ENCODE assay signal across 23 cellular contexts in the genomic region with DNA sequence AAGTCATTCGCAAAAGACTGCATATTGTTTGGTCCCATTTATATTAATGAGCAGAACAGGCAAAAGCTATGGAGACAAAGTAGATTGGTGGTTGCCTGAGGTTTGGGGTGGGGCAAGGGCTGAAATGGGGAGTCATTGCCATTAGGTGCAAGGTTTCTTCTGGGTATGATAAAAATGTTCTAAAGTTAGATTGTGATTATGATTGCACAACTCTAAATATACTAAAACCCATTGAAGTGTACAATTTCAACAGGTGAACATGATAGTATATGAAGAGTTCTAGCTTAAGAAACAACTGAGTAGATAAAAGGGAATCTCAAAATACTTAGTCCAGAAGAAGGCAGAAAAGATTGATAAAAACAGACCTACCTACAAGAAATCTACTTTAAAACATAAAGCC. TPM values are rescaled to one million over a fixed set of nuclear protein-coding genes. Genes with fewer than 3 reads are reported as not detected.
DNase-seq lines count a peak whose midpoint lies in the region; ATAC-seq, FAIRE-seq and TF ChIP-seq lines count a peak whose summit lies in the region.
"Had no signal": no experiment of that assay in that cellular context is flagged by ENCODE, and none has a peak within 500 bp of the region (broad histone marks: within the 10 kb centered on the region; RNA-seq: fewer than 3 reads in every experiment).

No MANE protein-coding gene starts in this region.

- DNase-seq in HepG2 (ENCODE audit: low spot score) = no peak
- DNase-seq in right lobe of liver = no peak
- peak; percentile 33 for DNase-seq in NCI-H226
- DNase-seq in myocyte (ENCODE audit: low read depth) = peak; percentile 39
- no peak for DNase-seq in putamen (ENCODE audit: low spot score)
- DNase-seq in ovary = no peak
- DNase-seq: Calu3; CD4-positive, CD25-positive, alpha-beta regulatory T cell; COR-L47; DMS53; DMS79 treated with DMSO at 0.1 percent for 48 hours; GM23248; H7; HCEC 1CT had no signal

- POLR2A ChIA-PET in HepG2 (lab: Yijun Ruan, JAX) = no interaction called here

- H3K27ac ChIP-seq in HepG2 (ENCODE audit: extremely low read length, insufficient read depth, low read length) (no peak overlapping the region), right lobe of liver (no peak overlapping the region), ovary (no peak overlapping the region)
- H3K27ac ChIP-seq: 22Rv1, BLaER1, C4-2B, GM23248 had no signal

- CTCF ChIA-PET in HepG2 (lab: Yijun Ruan, JAX; ENCODE audit: low intra/inter-chr PET ratio, low total read pairs) = no interaction called here

- TF ChIP-seq EP300 in HepG2 (IDR thresholded peaks at IDR 0.05; ENCODE audit: low read depth in 2 of 2, low read length in 2 of 2) (no peak), HepG2 (CRISPR knock-in tag; IDR thresholded peaks at IDR 0.05; ENCODE audit: borderline replicate concordance) (no peak), ovary (IDR thresholded peaks at IDR 0.05) (no peak)

- TF ChIP-seq POLR2A in HepG2 (IDR thresholded peaks at IDR 0.05; ENCODE audit: insufficient read depth in 1 of 2, low read depth in 2 of 2, low read length in 2 of 2) (no peak), right lobe of liver (IDR thresholded peaks at IDR 0.05) (no peak), ovary (IDR thresholded peaks at IDR 0.05) (no peak)

- H3K4me3 ChIP-seq in HepG2 (replicated peaks in 1 of 3; ENCODE audit: insufficient read depth in 1 of 3, low read depth in 2 of 3, low read length in 3 of 3) (no peak overlapping the region), right lobe of liver (no peak overlapping the region), ovary (no peak overlapping the region)
- H3K4me3 ChIP-seq: BLaER1, GM23248 had no signal

- peaks cover 22% of the 10 kb centered on the region for H3K4me1 ChIP-seq in HepG2 (ENCODE audit: insufficient read depth, low read length)
- peaks cover 0 to 15% (median 0%) of the 10 kb centered on the region in 4 donors for H3K4me1 ChIP-seq in right lobe of liver
- H3K4me1 ChIP-seq in ovary (ENCODE audit: insufficient read depth) = no peaks in the 10 kb centered on the region
- H3K4me1 ChIP-seq: BLaER1 had no signal

- TF ChIP-seq RAD21 in HepG2 (CRISPR knock-in tag; IDR thresholded peaks at IDR 0.05) = no peak

- in situ Hi-C loops in HepG2 (cut with HindIII; ENCODE audit: extremely low pct_ligation_motif_present, low pct_unique_long_range_greater_than_20kb) = no loop called here

- H3K9me3 ChIP-seq in HepG2 (ENCODE audit: low read length) (no peaks in the 10 kb centered on the region), right lobe of liver (no peaks in the 10 kb centered on the region), ovary (no peaks in the 10 kb centered on the region)

- peaks cover 4% of the 10 kb centered on the region; the same call in 1 of the 2 replicates for H4K20me1 ChIP-seq in HepG2 (ENCODE audit: insufficient read depth, low read length)

- no peak overlapping the region for H3K4me2 ChIP-seq in HepG2 (ENCODE audit: low read depth, low read length)
- H3K4me2 ChIP-seq: BLaER1 had no signal

- peaks cover 14% of the 10 kb centered on the region for H3K79me2 ChIP-seq in HepG2 (ENCODE audit: insufficient read depth, low read length)

- no TSS peak for BruUV-seq in HepG2 (replicated peaks; lab: Mats Ljungman, UMichigan)

- H3K9ac ChIP-seq in HepG2 (ENCODE audit: insufficient read depth, low read depth, low read length) = no peak overlapping the region
- H3K9ac ChIP-seq: BLaER1, GM23248 had no signal

- FAIRE-seq in HepG2 (lab: Jason Lieb, UNC) = no peak
- FAIRE-seq: A204.1, G401.6, GM12892, H1 had no signal

- TF ChIP-seq CTCF in HepG2 (CRISPR knock-in tag; IDR thresholded peaks at IDR 0.05) (no peak), right lobe of liver (IDR thresholded peaks at IDR 0.05) (no peak), ovary (IDR thresholded peaks at IDR 0.05) (no peak)

- intact Hi-C loops in HepG2 (cut with micrococcal nuclease; ENCODE audit: unreplicated experiment) (no loop called here), right lobe of liver (cut with DNase I) (no loop called here), ovary (cut with DNase I) (no loop called here)

- ATAC-seq in HepG2 (no peak), right lobe of liver (no peak), SK-N-SH treated with all-trans-retinoic acid at 6 μM for 48 hours (no peak), GM19328 (IDR thresholded peaks at IDR 0.05; ENCODE audit: unreplicated experiment) (no peak)

- H3K36me3 ChIP-seq in HepG2 (replicated peaks in 1 of 2; ENCODE audit: control insufficient read depth in 1 of 2, insufficient read depth in 2 of 2, low read length in 2 of 2) (peaks cover 5 to 16% of the 10 kb centered on the region in 2 experiments; a peak in 3 of 5 replicates), right lobe of liver (peaks cover 0 to 2% (median 0%) of the 10 kb centered on the region in 4 donors), ovary (no peaks in the 10 kb centered on the region)

- H3K27me3 ChIP-seq in HepG2 (ENCODE audit: control insufficient read depth in 1 of 2, insufficient read depth in 2 of 2, low read length in 2 of 2) (no peaks in the 10 kb centered on the region), right lobe of liver (no peaks in the 10 kb centered on the region), ovary (no peaks in the 10 kb centered on the region)

- H2AFZ ChIP-seq in HepG2 (ENCODE audit: low read length) = no peak overlapping the region
- H2AFZ ChIP-seq: GM23248 had no signal

- WGBS in HepG2 (ENCODE audit: low lambda C conversion rate) = 98% methylated on average over 1 of the region's 1 CpG
- WGBS in right lobe of liver (ENCODE audit: insufficient coverage, low coverage, low lambda C conversion rate, missing lambda C conversion rate) = 94% methylated on average over 1 of the region's 1 CpG
- WGBS in ovary, 3 donors = 94 to 100% (median 100%) methylated on average over 1 of the region's 1 CpG

TF ChIP-seq in HepG2, 621 proteins besides CTCF, POLR2A, EP300 and RAD21:
- TF ChIP-seq PCBP2 (optimal IDR thresholded peaks at IDR 0.05; ENCODE audit: low read depth, low read length, poor library complexity, severe bottlenecking) (no peak), CEBPB (IDR thresholded peaks at IDR 0.05; ENCODE audit: borderline replicate concordance, low read depth, low read length) (peak; percentile 16; the same call in 1 of the 2 replicates)
TF ChIP-seq in HepG2: peak in this region for 1.

TF ChIP-seq in SK-N-SH treated with all-trans-retinoic acid at 6 μM for 48 hours, 23 proteins besides CTCF, POLR2A, EP300 and RAD21:
- no peak for TF ChIP-seq ZNF8 (CRISPR knock-in tag; IDR thresholded peaks at IDR 0.05)
- TF ChIP-seq, protein P1, sequence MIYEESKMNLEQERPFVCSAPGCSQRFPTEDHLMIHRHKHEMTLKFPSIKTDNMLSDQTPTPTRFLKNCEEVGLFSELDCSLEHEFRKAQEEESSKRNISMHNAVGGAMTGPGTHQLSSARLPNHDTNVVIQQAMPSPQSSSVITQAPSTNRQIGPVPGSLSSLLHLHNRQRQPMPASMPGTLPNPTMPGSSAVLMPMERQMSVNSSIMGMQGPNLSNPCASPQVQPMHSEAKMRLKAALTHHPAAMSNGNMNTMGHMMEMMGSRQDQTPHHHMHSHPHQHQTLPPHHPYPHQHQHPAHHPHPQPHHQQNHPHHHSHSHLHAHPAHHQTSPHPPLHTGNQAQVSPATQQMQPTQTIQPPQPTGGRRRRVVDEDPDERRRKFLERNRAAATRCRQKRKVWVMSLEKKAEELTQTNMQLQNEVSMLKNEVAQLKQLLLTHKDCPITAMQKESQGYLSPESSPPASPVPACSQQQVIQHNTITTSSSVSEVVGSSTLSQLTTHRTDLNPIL (CRISPR knock-in tag; IDR thresholded peaks at IDR 0.05; ENCODE audit: low read depth) = no peak
- no peak for TF ChIP-seq BACH2 (CRISPR knock-in tag; IDR thresholded peaks at IDR 0.05; ENCODE audit: borderline replicate concordance)

RNA-seq across cellular contexts. Expression of a gene that starts 56.7 kb away (rescaled TPM):
- 24.7 and 52.5 TPM in 2 replicates for total RNA-seq in HepG2 (2016; rRNA removed; fragmentation: Illumina TruSeq; extraction: Trizol)
- 29.7 and 29.8 TPM in 2 replicates for total RNA-seq in HepG2 (2016; cell fraction: cytosol; rRNA removed; fragmentation: Illumina TruSeq; extraction: Trizol; ENCODE audit: low read depth)
- 25.8 and 50.8 TPM in 2 replicates for total RNA-seq in HepG2 (2016; cell fraction: insoluble cytoplasmic fraction; rRNA removed; fragmentation: Illumina TruSeq; extraction: Trizol)
- 26.7 and 27.3 TPM in 2 replicates for total RNA-seq in HepG2 (2016; cell fraction: membrane; rRNA removed; fragmentation: Illumina TruSeq; extraction: Trizol)
- total RNA-seq in HepG2 (2016; cell fraction: nucleus; rRNA removed; fragmentation: Illumina TruSeq; extraction: Trizol) = 21.3 and 28.8 TPM in 2 replicates
- 20.7 and 23.0 TPM in 2 replicates for polyA plus RNA-seq in HepG2 (2011; rRNA removed)
- 17.8 and 24.1 TPM in 2 replicates for polyA plus RNA-seq in HepG2 (2011; cell fraction: cytosol; rRNA removed)
- 6.9 and 11.2 TPM in 2 replicates for polyA plus RNA-seq in HepG2 (2011; cell fraction: nucleus; rRNA removed)
- polyA plus RNA-seq in HepG2 (2012) = 46.1 and 48.3 TPM in 2 replicates
- polyA plus RNA-seq in HepG2 (2016; cell fraction: cytosol; fragmentation: Illumina TruSeq; extraction: Trizol; ENCODE audit: low read depth) = 3.5 TPM in 2 replicates
- polyA plus RNA-seq in HepG2 (2016; cell fraction: insoluble cytoplasmic fraction; fragmentation: Illumina TruSeq; extraction: Trizol; ENCODE audit: low read depth) = 52.9 and 62.1 TPM in 2 replicates
- polyA plus RNA-seq in HepG2 (2016; cell fraction: membrane; fragmentation: Illumina TruSeq; extraction: Trizol; ENCODE audit: low read depth) = 13.7 and 14.3 TPM in 2 replicates
- polyA plus RNA-seq in HepG2 (2016; cell fraction: nucleus; fragmentation: Illumina TruSeq; extraction: Trizol; ENCODE audit: insufficient read depth, low read depth) = 27.3 and 28.5 TPM in 2 replicates
- polyA minus RNA-seq in HepG2 (2011; rRNA and poly(A)+ RNA removed; ENCODE audit: low replicate concordance) = 53.5 and 73.4 TPM in 2 replicates
- polyA minus RNA-seq in HepG2 (2011; cell fraction: cytosol; rRNA and poly(A)+ RNA removed) = 63.8 and 71.2 TPM in 2 replicates
- 23.6 and 36.4 TPM in 2 replicates for polyA minus RNA-seq in HepG2 (2011; cell fraction: nucleus; rRNA and poly(A)+ RNA removed)
- 10 to 100 TPM; 35.7 to 59.6 (median 42.0) TPM for total RNA-seq in right lobe of liver
- 40.3 and 44.5 TPM in 2 replicates for total RNA-seq in myocyte
- polyA plus RNA-seq in myocyte (2012) = 37.9 TPM
- 10 to 100 TPM; 24.2 to 57.3 (median 44.2) TPM for total RNA-seq in ovary
- polyA plus RNA-seq in ovary = 10 to 100 TPM; 17.0 to 59.5 TPM

Comparison
In these comparisons a context has a peak if more than half of its experiments do, and no peak if none do; other contexts are left out.
1. DNase-seq: peak in NCI-H226 (single experiment) and myocyte (single experiment); none in HepG2 (single experiment), right lobe of liver (0 of 3), putamen (single experiment) and ovary (0 of 5).